Comparison of ENCODE assay signal across 24 cellular contexts in genomic region chr12:95498968-95499367, GRCh38. TPM values are rescaled to one million over a fixed set of nuclear protein-coding genes. Genes with fewer than 3 reads are reported as not detected.
"Had no signal": no experiment of that assay in that cellular context is flagged by ENCODE, and none has a peak within 500 bp of the region (broad histone marks: within the 10 kb centered on the region; RNA-seq: fewer than 3 reads in every experiment).

No MANE protein-coding gene starts in this region.

- H3K4me1 Mint-ChIP-seq: mesothelial cell of epicardium, nephron progenitor cell had no signal

- H3K27ac Mint-ChIP-seq: mesothelial cell of epicardium had no signal

- H3K4me3 Mint-ChIP-seq: mesothelial cell of epicardium, nephron progenitor cell had no signal

- H3K9me3 Mint-ChIP-seq: naive B cell had no signal

- ATAC-seq: esophagus mucosa, gastrocnemius medialis, left cardiac atrium, left lung, mucosa of descending colon, sciatic nerve had no signal

- DNase-seq: dorsolateral prefrontal cortex; effector CD4-positive, alpha-beta T cell; foreskin fibroblast; gastrocnemius medialis; head of caudate nucleus; left cardiac atrium; left lung; mesenchymal stem cell; mucosa of descending colon; naive B cell; nephron progenitor cell; nucleus accumbens; stimulated activated CD4-positive, alpha-beta T cell treated with anti-CD3 and anti-CD28 coated beads, Interleukin-12 subunit alpha, Interleukin-12 subunit beta, amount 100 ng/mL, for 4 hours; stimulated activated CD4-positive, alpha-beta T cell treated with anti-CD3 and anti-CD28 coated beads, Interleukin-1b, Interleukin-23, amount 100 ng/mL, for 48 hours; stimulated activated CD4-positive, alpha-beta T cell treated with anti-CD3 and anti-CD28 coated beads, Interleukin-4, amount 100 ng/mL, for 1 hour; stimulated activated CD8-positive, alpha-beta memory T cell treated with anti-CD3 and anti-CD28 coated beads, Interleukin-4, amount 100 ng/mL, for 48 hours; stimulated activated naive CD4-positive, alpha-beta T cell treated with Interleukin-2 at 50 U/mL for 16 hours; stomach; thyroid gland; trophoblast cell had no signal

- H3K27me3 Mint-ChIP-seq: naive B cell had no signal

RNA-seq across cellular contexts. Expression of gene USP44, which starts 52.3 kb away (rescaled TPM):
- total RNA-seq: esophagus mucosa, smooth muscle cell had no signal
